ENCODE assay signal across 1 cellular context in the genomic region with DNA sequence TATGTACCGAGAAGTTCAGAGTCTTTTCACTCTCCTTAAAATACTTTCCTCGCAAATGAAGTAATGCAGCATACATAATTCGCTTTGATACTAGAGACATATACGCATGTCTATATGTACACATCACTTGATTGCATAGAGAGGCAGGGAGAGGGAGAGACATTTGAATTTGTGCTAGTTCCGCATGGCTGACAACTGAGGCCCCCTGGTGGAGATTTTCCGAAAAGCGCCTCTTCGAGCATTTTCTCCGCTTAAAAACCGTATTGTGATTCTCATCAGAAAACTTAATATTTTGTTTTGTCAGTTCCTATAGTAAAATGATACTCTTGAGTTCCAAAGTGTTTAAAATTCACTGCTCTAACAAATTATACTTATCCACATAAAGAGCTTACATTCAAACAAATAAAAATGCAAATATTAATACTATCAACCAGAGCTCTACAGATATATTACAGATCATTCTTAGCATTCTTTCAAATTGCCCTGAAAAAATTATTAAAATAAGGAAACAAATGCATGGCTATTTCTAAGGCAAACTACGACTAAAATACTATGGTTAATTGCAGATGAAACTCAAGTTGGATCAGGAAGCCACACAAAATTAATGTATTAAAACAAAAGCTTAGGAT.
TF ChIP-seq lines count a peak whose summit lies in the region.

No MANE protein-coding gene starts in this region.

TF ChIP-seq in HepG2, 621 proteins besides CTCF, POLR2A, EP300 and RAD21 (continued from another document):
- 0 out of 2 replicates have a peak, but pooled peaks have one; percentile 14 for TF ChIP-seq ZMYM4 (CRISPR knock-in tag; IDR thresholded peaks at IDR 0.05)
- peak; percentile 76 for TF ChIP-seq SMC3 (IDR thresholded peaks at IDR 0.05; ENCODE audit: low read length)
- TF ChIP-seq, protein P1, sequence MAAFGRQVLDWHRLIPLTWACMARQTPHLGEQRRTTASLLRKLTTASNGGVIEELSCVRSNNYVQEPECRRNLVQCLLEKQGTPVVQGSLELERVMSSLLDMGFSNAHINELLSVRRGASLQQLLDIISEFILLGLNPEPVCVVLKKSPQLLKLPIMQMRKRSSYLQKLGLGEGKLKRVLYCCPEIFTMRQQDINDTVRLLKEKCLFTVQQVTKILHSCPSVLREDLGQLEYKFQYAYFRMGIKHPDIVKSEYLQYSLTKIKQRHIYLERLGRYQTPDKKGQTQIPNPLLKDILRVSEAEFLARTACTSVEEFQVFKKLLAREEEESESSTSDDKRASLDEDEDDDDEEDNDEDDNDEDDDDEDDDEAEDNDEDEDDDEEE (CRISPR knock-in tag; IDR thresholded peaks at IDR 0.05): no peak
- TF ChIP-seq PHF8 (CRISPR knock-in tag; IDR thresholded peaks at IDR 0.05): no peak
- 0 out of 2 replicates have a peak, but pooled peaks have one; percentile 19 for TF ChIP-seq MAFF (IDR thresholded peaks at IDR 0.05; ENCODE audit: low read depth, low read length)
- TF ChIP-seq STAG1 (CRISPR knock-in tag; IDR thresholded peaks at IDR 0.05): peak; percentile 47
- no peak for TF ChIP-seq CHD2 (IDR thresholded peaks at IDR 0.05; ENCODE audit: low read depth, low read length)
- TF ChIP-seq ZFP41 (CRISPR knock-in tag; IDR thresholded peaks at IDR 0.05; ENCODE audit: borderline replicate concordance): no peak
- no peak for TF ChIP-seq SAP130 (CRISPR knock-in tag; IDR thresholded peaks at IDR 0.05; ENCODE audit: low read depth)
- TF ChIP-seq CBX2 (IDR thresholded peaks at IDR 0.05; ENCODE audit: low read depth, low read length): 0 out of 2 replicates have a peak, but pooled peaks have one; percentile 30
- TF ChIP-seq CBX2 (CRISPR knock-in tag; IDR thresholded peaks at IDR 0.05; ENCODE audit: low read depth): no peak
- no peak for TF ChIP-seq MXD4 (CRISPR knock-in tag; IDR thresholded peaks at IDR 0.05)
- TF ChIP-seq, protein P2, sequence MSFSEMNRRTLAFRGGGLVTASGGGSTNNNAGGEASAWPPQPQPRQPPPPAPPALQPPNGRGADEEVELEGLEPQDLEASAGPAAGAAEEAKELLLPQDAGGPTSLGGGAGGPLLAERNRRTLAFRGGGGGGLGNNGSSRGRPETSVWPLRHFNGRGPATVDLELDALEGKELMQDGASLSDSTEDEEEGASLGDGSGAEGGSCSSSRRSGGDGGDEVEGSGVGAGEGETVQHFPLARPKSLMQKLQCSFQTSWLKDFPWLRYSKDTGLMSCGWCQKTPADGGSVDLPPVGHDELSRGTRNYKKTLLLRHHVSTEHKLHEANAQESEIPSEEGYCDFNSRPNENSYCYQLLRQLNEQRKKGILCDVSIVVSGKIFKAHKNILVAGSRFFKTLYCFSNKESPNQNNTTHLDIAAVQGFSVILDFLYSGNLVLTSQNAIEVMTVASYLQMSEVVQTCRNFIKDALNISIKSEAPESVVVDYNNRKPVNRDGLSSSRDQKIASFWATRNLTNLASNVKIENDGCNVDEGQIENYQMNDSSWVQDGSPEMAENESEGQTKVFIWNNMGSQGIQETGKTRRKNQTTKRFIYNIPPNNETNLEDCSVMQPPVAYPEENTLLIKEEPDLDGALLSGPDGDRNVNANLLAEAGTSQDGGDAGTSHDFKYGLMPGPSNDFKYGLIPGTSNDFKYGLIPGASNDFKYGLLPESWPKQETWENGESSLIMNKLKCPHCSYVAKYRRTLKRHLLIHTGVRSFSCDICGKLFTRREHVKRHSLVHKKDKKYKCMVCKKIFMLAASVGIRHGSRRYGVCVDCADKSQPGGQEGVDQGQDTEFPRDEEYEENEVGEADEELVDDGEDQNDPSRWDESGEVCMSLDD (CRISPR knock-in tag; IDR thresholded peaks at IDR 0.05; ENCODE audit: borderline replicate concordance): no peak
- TF ChIP-seq ZNF329 (CRISPR knock-in tag; IDR thresholded peaks at IDR 0.05; ENCODE audit: low read depth): no peak
- TF ChIP-seq POLR2G (IDR thresholded peaks at IDR 0.05; ENCODE audit: low read depth, low read length): no peak
- peak; percentile 31; the same call in 1 of the 2 replicates for TF ChIP-seq ELF1 (CRISPR knock-in tag; IDR thresholded peaks at IDR 0.05)
- TF ChIP-seq, protein P3, sequence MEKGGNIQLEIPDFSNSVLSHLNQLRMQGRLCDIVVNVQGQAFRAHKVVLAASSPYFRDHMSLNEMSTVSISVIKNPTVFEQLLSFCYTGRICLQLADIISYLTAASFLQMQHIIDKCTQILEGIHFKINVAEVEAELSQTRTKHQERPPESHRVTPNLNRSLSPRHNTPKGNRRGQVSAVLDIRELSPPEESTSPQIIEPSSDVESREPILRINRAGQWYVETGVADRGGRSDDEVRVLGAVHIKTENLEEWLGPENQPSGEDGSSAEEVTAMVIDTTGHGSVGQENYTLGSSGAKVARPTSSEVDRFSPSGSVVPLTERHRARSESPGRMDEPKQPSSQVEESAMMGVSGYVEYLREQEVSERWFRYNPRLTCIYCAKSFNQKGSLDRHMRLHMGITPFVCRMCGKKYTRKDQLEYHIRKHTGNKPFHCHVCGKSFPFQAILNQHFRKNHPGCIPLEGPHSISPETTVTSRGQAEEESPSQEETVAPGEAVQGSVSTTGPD (CRISPR knock-in tag; IDR thresholded peaks at IDR 0.05): no peak
